Comparison of ENCODE assay signal across 3 cellular contexts in genomic region chr1:152599934-152600333, GRCh38.
"Had no signal": no experiment of that assay in that cellular context is flagged by ENCODE, and none has a peak within 500 bp of the region (broad histone marks: within the 10 kb centered on the region; RNA-seq: fewer than 3 reads in every experiment).

Gene LCE3C (plus strand): TSS chr1:152600234. CDS start chr1:152600732, 498 bp downstream.

- DNase-seq: GDM1, GF-D8 had no signal

- H3K4me3 ChIP-seq: GM12878 had no signal
